Comparison of ENCODE assay signal across 8 cellular contexts in genomic region chr15:85667491-85668424, GRCh38.
DNase-seq lines count a peak whose midpoint lies in the region; ATAC-seq and TF ChIP-seq lines count a peak whose summit lies in the region.

No MANE protein-coding gene starts in this region.

- H3K36me3 Mint-ChIP-seq in MCF 10A (ENCODE audit: insufficient read depth, unreplicated experiment) = peaks cover 86% of the 10 kb centered on the region

- peaks cover 18% of the 10 kb centered on the region for H3K4me1 Mint-ChIP-seq in MCF 10A (ENCODE audit: insufficient read depth, unreplicated experiment)

- peak overlapping the region; percentile 87 for H3K27ac Mint-ChIP-seq in MCF 10A (ENCODE audit: low read depth, unreplicated experiment)

- no peaks in the 10 kb centered on the region for H3K27me3 ChIP-seq in AG04450 (ENCODE audit: control insufficient read depth, insufficient read depth, low read length)
- no peaks in the 10 kb centered on the region for H3K27me3 ChIP-seq in SJCRH30

- peaks cover 47% of the 10 kb centered on the region for H3K36me3 ChIP-seq in SJCRH30

- POLR2A ChIA-PET in AG04450 (lab: Yijun Ruan, JAX) = interaction anchor here (0.7 to 1.1 kb wide), 3 partner anchors 43 to 50 kb away, joined by 3 to 4 read pairs (median 3); no protein-coding TSS in a partner anchor
- POLR2A ChIA-PET in MCF 10A (lab: Yijun Ruan, JAX) = interaction anchor here (0.6 to 1.4 kb wide), 4 partner anchors 11 to 310 kb away, joined by 3 to 5 read pairs (median 4); no protein-coding TSS in a partner anchor

- intact Hi-C loops in MCF 10A (cut with micrococcal nuclease) = loop anchor here (1.0 kb wide), 1 partner anchor 371 kb away; no protein-coding TSS in a partner anchor

- peaks cover 12% of the 10 kb centered on the region for H3K4me1 ChIP-seq in SJCRH30

- H3K27ac ChIP-seq in AG04450 (ENCODE audit: low read depth, low read length) = peak overlapping the region; percentile 78
- peak overlapping the region; percentile 30 for H3K27ac ChIP-seq in SJCRH30

- TF ChIP-seq CTCF in AG04450 (IDR thresholded peaks at IDR 0.05; ENCODE audit: low read depth, low read length) = no peak
- TF ChIP-seq CTCF in MCF 10A (IDR thresholded peaks at IDR 0.05; ENCODE audit: unreplicated experiment) = no peak

- DNase-seq in AG04450 (ENCODE audit: low read depth, low spot score) = peak; percentile 95
- DNase-seq in SJCRH30 = peak; percentile 40 to 60
- DNase-seq in MCF 10A (ENCODE audit: unreplicated experiment) = peak; percentile 71
- peak; percentile 89 for DNase-seq in left kidney (ENCODE audit: low read depth, low spot score)
- peak; percentile 5 for DNase-seq in stimulated activated naive CD4-positive, alpha-beta T cell treated with Interleukin-2 at 50 U/mL for 16 hours (lab: John Stamatoyannopoulos, UW)
- no peak for DNase-seq in NCI-H146 treated with DMSO at 0.1 percent for 48 hours (lab: John Stamatoyannopoulos, UW; ENCODE audit: unreplicated experiment)

- peak; percentile 95 for ATAC-seq in GM18867 (IDR thresholded peaks at IDR 0.05; ENCODE audit: unreplicated experiment)
- peak; percentile 98 for ATAC-seq in HG03095 (IDR thresholded peaks at IDR 0.05; ENCODE audit: unreplicated experiment)

- no peak overlapping the region for H3K4me3 Mint-ChIP-seq in MCF 10A (ENCODE audit: unreplicated experiment)

- H3K27me3 Mint-ChIP-seq in MCF 10A (ENCODE audit: insufficient read depth, unreplicated experiment) = no peaks in the 10 kb centered on the region

- H3K9me3 ChIP-seq in AG04450 (ENCODE audit: control insufficient read depth, insufficient read depth, low read length) = no peaks in the 10 kb centered on the region
- H3K9me3 ChIP-seq in SJCRH30 (replicated peaks) = peaks cover 3% of the 10 kb centered on the region; the same call in 1 of the 2 replicates

- H3K4me3 ChIP-seq in AG04450 (ENCODE audit: low read depth, low read length) (peak overlapping the region; percentile 5; the same call in 1 of the 2 replicates), SJCRH30 (no peak overlapping the region)

- no peaks in the 10 kb centered on the region for H3K9me3 Mint-ChIP-seq in MCF 10A (ENCODE audit: unreplicated experiment)

- TSS peak; percentile 97 for BruUV-seq in MCF 10A (replicated peaks; lab: Mats Ljungman, UMichigan)

- CTCF ChIA-PET in AG04450 (lab: Charles Lee) (no interaction called here), MCF 10A (lab: Yijun Ruan, JAX) (interaction anchor here (0.5 kb wide), 2 partner anchors 78 to 928 kb away, joined by 3 to 4 read pairs; no protein-coding TSS in a partner anchor)
